Comparison of ENCODE assay signal across 10 cellular contexts in genomic region chr16:77918792-77919707, GRCh38.
A peak's percentile ranks its signal among the peaks of the same experiment; 100 is the strongest.
DNase-seq lines count a peak whose midpoint lies in the region; ATAC-seq, FAIRE-seq and TF ChIP-seq lines count a peak whose summit lies in the region.
"Had no signal": no experiment of that assay in that cellular context is flagged by ENCODE, and none has a peak within 500 bp of the region (broad histone marks: within the 10 kb centered on the region; RNA-seq: fewer than 3 reads in every experiment).

No MANE protein-coding gene starts in this region.

- TF ChIP-seq POLR2A in testis (IDR thresholded peaks at IDR 0.05), result no peak

- H3K27me3 ChIP-seq in testis, result no peaks in the 10 kb centered on the region

- no peak overlapping the region for H3K27ac ChIP-seq in testis
- H3K27ac ChIP-seq: PC-9 had no signal

- no peaks in the 10 kb centered on the region for H3K4me1 ChIP-seq in testis

- no peak overlapping the region for H3K4me3 ChIP-seq in testis
- H3K4me3 ChIP-seq: PC-9 had no signal

- no peak for ATAC-seq in HG03342 (IDR thresholded peaks at IDR 0.05; ENCODE audit: unreplicated experiment)
- ATAC-seq: activated naive CD8-positive, alpha-beta T cell treated with anti-CD3 and anti-CD28 coated beads, Interleukin-2, amount 50 U/mL, for 24 hours had no signal

- peak; percentile 1 to 88 (median 60) for DNase-seq in NCI-H1417 (lab: John Stamatoyannopoulos, UW)
- DNase-seq in RPMI7951 (ENCODE audit: low read depth), result peak; percentile 43
- peak; percentile 72 for DNase-seq in iris pigment epithelial cell (ENCODE audit: low read depth)
- DNase-seq in testis, result peak; percentile 23
- DNase-seq in RCC 7860 (ENCODE audit: low spot score), result no peak
- DNase-seq in stimulated activated CD4-positive, alpha-beta T cell treated with anti-CD3 and anti-CD28 coated beads, Interleukin-12 subunit alpha, Interleukin-12 subunit beta, amount 100 ng/mL, for 4 hours, result no peak
- DNase-seq: activated naive CD8-positive, alpha-beta T cell treated with anti-CD3 and anti-CD28 coated beads, Interleukin-2, amount 50 U/mL, for 24 hours; Caco-2; PC-9 had no signal

- FAIRE-seq in RCC 7860 (lab: Jason Lieb, UNC), result no peak

- WGBS in testis, 2 donors, result 26 to 33% methylated on average over 8 of the region's 8 CpGs

- no peak for TF ChIP-seq CTCF in testis (IDR thresholded peaks at IDR 0.05)

- no peaks in the 10 kb centered on the region for H3K9me3 ChIP-seq in testis
- H3K9me3 ChIP-seq: Caco-2 had no signal

- H3K36me3 ChIP-seq in testis (ENCODE audit: low read depth, missing control alignments), result no peaks in the 10 kb centered on the region

- intact Hi-C loops in testis (cut with DNase I; ENCODE audit: low total_unique reads), result no loop called here

Comparison
In these comparisons a context has a peak if more than half of its experiments do, and no peak if none do; other contexts are left out.
1. DNase-seq: peak in NCI-H1417 (3 of 3), RPMI7951 (single experiment), iris pigment epithelial cell (single experiment) and testis (single experiment); none in RCC 7860 (single experiment) and stimulated activated CD4-positive, alpha-beta T cell treated with anti-CD3 and anti-CD28 coated beads, Interleukin-12 subunit alpha, Interleukin-12 subunit beta, amount 100 ng/mL, for 4 hours (single experiment).